8 cellular contexts compared by ENCODE assay signal in genomic region chr2:11498543-11499034, GRCh38. TPM values are rescaled to one million over a fixed set of nuclear protein-coding genes. Genes with fewer than 3 reads are reported as not detected.
DNase-seq lines count a peak whose midpoint lies in the region; ATAC-seq, FAIRE-seq and TF ChIP-seq lines count a peak whose summit lies in the region.

No MANE protein-coding gene starts in this region.

- TF ChIP-seq POLR2A in HepG2 (IDR thresholded peaks at IDR 0.05; ENCODE audit: insufficient read depth in 1 of 2, low read depth in 2 of 2, low read length in 2 of 2) (peak; percentile 66 to 82; a peak in 3 of 4 replicates), vagina (IDR thresholded peaks at IDR 0.05) (no peak)

- TF ChIP-seq CTCF in HepG2 (CRISPR knock-in tag; IDR thresholded peaks at IDR 0.05): no peak
- no peak for TF ChIP-seq CTCF in vagina (IDR thresholded peaks at IDR 0.05)

- in situ Hi-C loops in HepG2 (cut with HindIII; ENCODE audit: extremely low pct_ligation_motif_present, low pct_unique_long_range_greater_than_20kb): loop anchor here (5.0 kb wide), 1 partner anchor 39 kb away; no protein-coding TSS in a partner anchor

- H4K20me1 ChIP-seq in HepG2 (ENCODE audit: insufficient read depth, low read length): no peaks in the 10 kb centered on the region

- TF ChIP-seq RAD21 in HepG2 (CRISPR knock-in tag; IDR thresholded peaks at IDR 0.05): 0 out of 2 replicates have a peak, but pooled peaks have one; percentile 20

- ATAC-seq in GM19035 (IDR thresholded peaks at IDR 0.05; ENCODE audit: unreplicated experiment) (peak; percentile 95), HG03025 (IDR thresholded peaks at IDR 0.05; ENCODE audit: low FRiP score, unreplicated experiment) (peak; percentile 90), HepG2 (peak; percentile 66)

- TSS peak; percentile 100 for BruUV-seq in HepG2 (replicated peaks; lab: Mats Ljungman, UMichigan)

- H3K4me1 ChIP-seq in HepG2 (ENCODE audit: insufficient read depth, low read length) (peaks cover 97% of the 10 kb centered on the region), vagina (peaks cover 32% of the 10 kb centered on the region)

- peak overlapping the region; percentile 90 for H3K9ac ChIP-seq in HepG2 (ENCODE audit: insufficient read depth, low read depth, low read length)

- POLR2A ChIA-PET in HepG2 (lab: Yijun Ruan, JAX): interaction anchor here (0.8 to 6.5 kb wide), 19 partner anchors 8 to 686 kb away, joined by 3 to 102 read pairs (median 6); partner anchors contain the start of genes GREB1 and PDIA6

- TF ChIP-seq EP300 in HepG2 (IDR thresholded peaks at IDR 0.05; ENCODE audit: low read depth in 2 of 2, low read length in 2 of 2) (no peak), HepG2 (CRISPR knock-in tag; IDR thresholded peaks at IDR 0.05; ENCODE audit: borderline replicate concordance) (0 out of 2 replicates have a peak, but pooled peaks have one; percentile 37)

- H3K27me3 ChIP-seq in HepG2 (ENCODE audit: control insufficient read depth in 1 of 2, insufficient read depth in 2 of 2, low read length in 2 of 2) (no peaks in the 10 kb centered on the region), vagina (no peaks in the 10 kb centered on the region)

- CTCF ChIA-PET in HepG2 (lab: Yijun Ruan, JAX; ENCODE audit: low intra/inter-chr PET ratio, low total read pairs): no interaction called here

- peak; percentile 14 for DNase-seq in SHP77 treated with DMSO at 0.1 percent for 48 hours (lab: John Stamatoyannopoulos, UW)
- peak; percentile 80 for DNase-seq in HepG2 (ENCODE audit: low spot score)
- no peak for DNase-seq in vagina (ENCODE audit: extremely low spot score in 2 of 2)
- no peak for DNase-seq in NCI-H446 (lab: John Stamatoyannopoulos, UW)
- DNase-seq in NOMO-1 treated with dmso at 0.1 percent for 144 hours (lab: John Stamatoyannopoulos, UW; ENCODE audit: unreplicated experiment): no peak
- no peak for DNase-seq in NCI-H2107 treated with DMSO at 0.1 percent for 48 hours (lab: John Stamatoyannopoulos, UW; ENCODE audit: unreplicated experiment)

- H3K4me3 ChIP-seq in HepG2 (replicated peaks in 1 of 3; ENCODE audit: insufficient read depth in 1 of 3, low read depth in 2 of 3, low read length in 3 of 3) (peak overlapping the region; percentile 35 to 70 (median 46)), vagina (peak overlapping the region in 1 of 2 donors; percentile 19)

- intact Hi-C loops in HepG2 (cut with micrococcal nuclease; ENCODE audit: unreplicated experiment) (loop anchor here (1.0 to 2.0 kb wide), 4 partner anchors 7 to 86 kb away; no protein-coding TSS in a partner anchor), vagina (cut with DNase I) (no loop called here)

- no peak overlapping the region for H2AFZ ChIP-seq in HepG2 (ENCODE audit: low read length)

- WGBS in HepG2 (ENCODE audit: low lambda C conversion rate): 4% methylated on average over 7 of the region's 9 CpGs

- H3K27ac ChIP-seq in HepG2 (ENCODE audit: extremely low read length, insufficient read depth, low read length): peak overlapping the region; percentile 98
- peak overlapping the region; percentile 77 for H3K27ac ChIP-seq in vagina

- peak overlapping the region; percentile 98 for H3K4me2 ChIP-seq in HepG2 (ENCODE audit: low read depth, low read length)

- H3K36me3 ChIP-seq in HepG2 (replicated peaks in 1 of 2; ENCODE audit: control insufficient read depth in 1 of 2, insufficient read depth in 2 of 2, low read length in 2 of 2) (peaks cover 3 to 4% of the 10 kb centered on the region in 2 experiments; a peak in 4 of 5 replicates), vagina (no peaks in the 10 kb centered on the region)

- no peak for FAIRE-seq in HepG2 (lab: Jason Lieb, UNC)

- peaks cover 85% of the 10 kb centered on the region for H3K79me2 ChIP-seq in HepG2 (ENCODE audit: insufficient read depth, low read length)

- peaks cover 8% of the 10 kb centered on the region; the same call in 1 of the 2 replicates for H3K9me3 ChIP-seq in HepG2 (ENCODE audit: low read length)
- H3K9me3 ChIP-seq in vagina: no peaks in the 10 kb centered on the region

TF ChIP-seq in HepG2, 621 proteins besides CTCF, POLR2A, EP300 and RAD21 (continues in another document):
- TF ChIP-seq ZBTB44 (CRISPR knock-in tag; IDR thresholded peaks at IDR 0.05) (no peak), ZFP41 (CRISPR knock-in tag; IDR thresholded peaks at IDR 0.05; ENCODE audit: borderline replicate concordance) (no peak), RXRB (CRISPR knock-in tag; IDR thresholded peaks at IDR 0.05; ENCODE audit: borderline replicate concordance) (no peak), ZNF326 (CRISPR knock-in tag; IDR thresholded peaks at IDR 0.05; ENCODE audit: borderline replicate concordance) (0 out of 2 replicates have a peak, but pooled peaks have one; percentile 46), ZFP1 (CRISPR knock-in tag; IDR thresholded peaks at IDR 0.05) (no peak)

RNA-seq across cellular contexts. Expression of gene E2F6, which starts 32.6 kb away (rescaled TPM):
- total RNA-seq in HepG2 (2016; rRNA removed; fragmentation: Illumina TruSeq; extraction: Trizol): 36.0 and 40.1 TPM in 2 replicates
- 13.0 and 13.9 TPM in 2 replicates for total RNA-seq in HepG2 (2016; cell fraction: cytosol; rRNA removed; fragmentation: Illumina TruSeq; extraction: Trizol; ENCODE audit: low read depth)
- total RNA-seq in HepG2 (2016; cell fraction: insoluble cytoplasmic fraction; rRNA removed; fragmentation: Illumina TruSeq; extraction: Trizol): 36.8 and 38.9 TPM in 2 replicates
- total RNA-seq in HepG2 (2016; cell fraction: membrane; rRNA removed; fragmentation: Illumina TruSeq; extraction: Trizol): 37.8 and 40.8 TPM in 2 replicates
- 35.5 and 39.9 TPM in 2 replicates for total RNA-seq in HepG2 (2016; cell fraction: nucleus; rRNA removed; fragmentation: Illumina TruSeq; extraction: Trizol)
- polyA plus RNA-seq in HepG2 (2011; rRNA removed): 22.6 and 27.3 TPM in 2 replicates
- 9.9 and 16.5 TPM in 2 replicates for polyA plus RNA-seq in HepG2 (2011; cell fraction: cytosol; rRNA removed)
- polyA plus RNA-seq in HepG2 (2011; cell fraction: nucleus; rRNA removed): 15.6 and 16.3 TPM in 2 replicates
- 28.6 and 31.7 TPM in 2 replicates for polyA plus RNA-seq in HepG2 (2012)
- polyA plus RNA-seq in HepG2 (2016; cell fraction: cytosol; fragmentation: Illumina TruSeq; extraction: Trizol; ENCODE audit: low read depth): 10.7 and 15.9 TPM in 2 replicates
- 49.4 and 50.1 TPM in 2 replicates for polyA plus RNA-seq in HepG2 (2016; cell fraction: insoluble cytoplasmic fraction; fragmentation: Illumina TruSeq; extraction: Trizol; ENCODE audit: low read depth)
- 27.3 and 31.7 TPM in 2 replicates for polyA plus RNA-seq in HepG2 (2016; cell fraction: membrane; fragmentation: Illumina TruSeq; extraction: Trizol; ENCODE audit: low read depth)
- polyA plus RNA-seq in HepG2 (2016; cell fraction: nucleus; fragmentation: Illumina TruSeq; extraction: Trizol; ENCODE audit: insufficient read depth, low read depth): 72.4 and 76.7 TPM in 2 replicates
- polyA minus RNA-seq in HepG2 (2011; rRNA and poly(A)+ RNA removed; ENCODE audit: low replicate concordance): 8.6 and 12.9 TPM in 2 replicates
- polyA minus RNA-seq in HepG2 (2011; cell fraction: cytosol; rRNA and poly(A)+ RNA removed): 10.9 and 11.8 TPM in 2 replicates
- polyA minus RNA-seq in HepG2 (2011; cell fraction: nucleus; rRNA and poly(A)+ RNA removed): 32.4 and 33.1 TPM in 2 replicates
- total RNA-seq in vagina: 9.1 TPM

RNA-seq across cellular contexts. Expression of gene GREB1, which starts 35.3 kb away (rescaled TPM):
- total RNA-seq in HepG2 (2016; rRNA removed; fragmentation: Illumina TruSeq; extraction: Trizol) (61.2 and 64.2 TPM in 2 replicates), vagina (35.4 TPM)
- 22.9 and 28.7 TPM in 2 replicates for total RNA-seq in HepG2 (2016; cell fraction: cytosol; rRNA removed; fragmentation: Illumina TruSeq; extraction: Trizol; ENCODE audit: low read depth)
- 62.9 and 63.8 TPM in 2 replicates for total RNA-seq in HepG2 (2016; cell fraction: insoluble cytoplasmic fraction; rRNA removed; fragmentation: Illumina TruSeq; extraction: Trizol)
- total RNA-seq in HepG2 (2016; cell fraction: membrane; rRNA removed; fragmentation: Illumina TruSeq; extraction: Trizol): 43.0 and 57.1 TPM in 2 replicates
- 118 and 132 TPM in 2 replicates for total RNA-seq in HepG2 (2016; cell fraction: nucleus; rRNA removed; fragmentation: Illumina TruSeq; extraction: Trizol)
- polyA plus RNA-seq in HepG2 (2011; rRNA removed): 26.8 and 31.3 TPM in 2 replicates
- 20.4 and 21.0 TPM in 2 replicates for polyA plus RNA-seq in HepG2 (2011; cell fraction: cytosol; rRNA removed)
- 110 and 130 TPM in 2 replicates for polyA plus RNA-seq in HepG2 (2011; cell fraction: nucleus; rRNA removed)
- 47.0 and 84.0 TPM in 2 replicates for polyA plus RNA-seq in HepG2 (2012)
- polyA plus RNA-seq in HepG2 (2016; cell fraction: cytosol; fragmentation: Illumina TruSeq; extraction: Trizol; ENCODE audit: low read depth): 10.7 and 14.3 TPM in 2 replicates
- polyA plus RNA-seq in HepG2 (2016; cell fraction: insoluble cytoplasmic fraction; fragmentation: Illumina TruSeq; extraction: Trizol; ENCODE audit: low read depth): 38.8 and 51.0 TPM in 2 replicates
- 17.8 and 18.3 TPM in 2 replicates for polyA plus RNA-seq in HepG2 (2016; cell fraction: membrane; fragmentation: Illumina TruSeq; extraction: Trizol; ENCODE audit: low read depth)
- polyA plus RNA-seq in HepG2 (2016; cell fraction: nucleus; fragmentation: Illumina TruSeq; extraction: Trizol; ENCODE audit: insufficient read depth, low read depth): 158 and 174 TPM in 2 replicates
- 1.5 and 97.9 TPM in 2 replicates for polyA minus RNA-seq in HepG2 (2011; rRNA and poly(A)+ RNA removed; ENCODE audit: low replicate concordance)
- 60.3 and 64.2 TPM in 2 replicates for polyA minus RNA-seq in HepG2 (2011; cell fraction: cytosol; rRNA and poly(A)+ RNA removed)
- 142 and 160 TPM in 2 replicates for polyA minus RNA-seq in HepG2 (2011; cell fraction: nucleus; rRNA and poly(A)+ RNA removed)

Comparison
In these comparisons a context has a peak if more than half of its experiments do, and no peak if none do; other contexts are left out.
1. DNase-seq: peak in SHP77 treated with DMSO at 0.1 percent for 48 hours (single experiment) and HepG2 (single experiment); none in vagina (0 of 2), NCI-H446 (0 of 2), NOMO-1 treated with dmso at 0.1 percent for 144 hours (single experiment) and NCI-H2107 treated with DMSO at 0.1 percent for 48 hours (single experiment).
2. POLR2A ChIP-seq: peak in HepG2 (2 of 2); none in vagina (0 of 2).
3. Peak in every context shown above with its lines, with median percentiles within 50 percentile points of each other: ATAC-seq.